Comparison of ENCODE assay signal across 1 cellular context in genomic region chr6:99614430-99615161, GRCh38.
TF ChIP-seq lines count a peak whose summit lies in the region.

No MANE protein-coding gene starts in this region.

TF ChIP-seq in A549, 52 proteins besides CTCF, POLR2A, EP300 and RAD21:
- 0 out of 2 replicates have a peak, but pooled peaks have one; percentile 32 for TF ChIP-seq RNF2 (IDR thresholded peaks at IDR 0.05; ENCODE audit: borderline replicate concordance, low read depth)
- TF ChIP-seq PBX3 (IDR thresholded peaks at IDR 0.05): no peak
- TF ChIP-seq NR3C1 (IDR thresholded peaks at IDR 0.05): no peak
